In genomic region chr1:42998381-42998780, GRCh38 we compare ENCODE assay signal across 2 cellular contexts.
TF ChIP-seq lines count a peak whose summit lies in the region.

No MANE protein-coding gene starts in this region.

TF ChIP-seq in IMR-90, 13 proteins besides CTCF, POLR2A, EP300 and RAD21:
- TF ChIP-seq NFE2L2 (IDR thresholded peaks at IDR 0.05; ENCODE audit: low read depth, low read length) (no peak), ELK1 (IDR thresholded peaks at IDR 0.05; ENCODE audit: borderline replicate concordance, low read depth, low read length) (no peak), RCOR1 (IDR thresholded peaks at IDR 0.05; ENCODE audit: insufficient replicate concordance, low read length) (no peak), SMC3 (IDR thresholded peaks at IDR 0.05; ENCODE audit: low read depth, low read length) (no peak), FOS (IDR thresholded peaks at IDR 0.05; ENCODE audit: low read depth, low read length) (no peak), CHD1 (IDR thresholded peaks at IDR 0.05; ENCODE audit: low read depth, low read length) (no peak), CEBPB (IDR thresholded peaks at IDR 0.05; ENCODE audit: low read depth, low read length) (no peak), MXI1 (IDR thresholded peaks at IDR 0.05; ENCODE audit: borderline replicate concordance, low read depth, low read length) (no peak)

TF ChIP-seq in SK-N-SH, 30 proteins besides CTCF, POLR2A, EP300 and RAD21:
- no peak for TF ChIP-seq MAX (IDR thresholded peaks at IDR 0.05; ENCODE audit: low read depth)
- TF ChIP-seq FOXM1 (IDR thresholded peaks at IDR 0.05; ENCODE audit: low read depth): no peak
- no peak for TF ChIP-seq TEAD4 (IDR thresholded peaks at IDR 0.05; ENCODE audit: borderline replicate concordance, insufficient read depth)
- no peak for TF ChIP-seq USF2 (IDR thresholded peaks at IDR 0.05; ENCODE audit: borderline replicate concordance, low read depth, low read length)
- TF ChIP-seq ELF1 (IDR thresholded peaks at IDR 0.05): no peak
